Comparison of ENCODE assay signal across 18 cellular contexts in the genomic region with DNA sequence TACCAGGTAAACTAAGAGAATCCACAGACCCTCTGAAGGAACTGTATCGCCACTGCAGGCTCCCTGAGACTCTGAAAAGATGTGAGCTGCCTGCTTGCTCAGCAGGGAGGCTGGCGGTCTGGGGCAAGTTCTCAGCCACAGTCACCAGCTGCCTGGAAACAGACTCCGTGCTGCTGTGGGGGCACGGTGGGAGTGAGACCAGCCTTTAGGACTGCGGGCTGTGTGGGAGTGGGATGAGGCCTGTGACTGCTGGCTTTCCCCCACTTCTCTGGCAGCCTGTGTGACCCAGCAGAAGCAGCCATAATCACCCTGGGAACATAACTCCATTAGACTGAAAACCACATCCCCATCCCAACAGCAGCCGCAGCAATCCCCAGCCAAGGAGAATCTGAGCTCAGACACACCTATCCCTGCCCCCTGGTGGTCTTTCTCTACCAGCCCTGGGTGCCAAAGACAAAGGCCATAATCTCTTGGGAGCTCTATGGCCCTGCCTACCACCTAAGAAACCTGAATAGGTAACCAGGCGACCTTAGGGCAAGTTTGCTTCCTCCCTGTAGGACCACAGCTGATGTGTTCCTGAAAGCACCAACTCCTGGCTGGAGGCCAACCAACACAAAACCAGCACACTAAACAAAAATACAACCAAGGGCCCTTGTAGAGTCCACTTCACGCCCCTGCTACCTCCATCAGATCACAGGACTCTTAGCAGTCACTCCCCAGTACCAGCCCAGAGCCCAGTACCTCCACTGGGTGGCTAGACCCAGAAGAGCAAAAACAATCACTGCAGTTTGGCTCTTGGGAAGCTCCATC.
DNase-seq lines count a peak whose midpoint lies in the region; ATAC-seq and TF ChIP-seq lines count a peak whose summit lies in the region.
"Had no signal": no experiment of that assay in that cellular context is flagged by ENCODE, and none has a peak within 500 bp of the region (broad histone marks: within the 10 kb centered on the region; RNA-seq: fewer than 3 reads in every experiment).

No MANE protein-coding gene starts in this region.

- no peaks in the 10 kb centered on the region for H3K79me1 ChIP-seq in neuronal stem cell (ENCODE audit: low read depth, low read length)

- H4K20me1 ChIP-seq in GM23338 (replicated peaks; ENCODE audit: insufficient read depth) = no peaks in the 10 kb centered on the region

- H2BK5ac ChIP-seq in neuronal stem cell (ENCODE audit: low read length) = no peak overlapping the region

- no peak overlapping the region for H2AK5ac ChIP-seq in neuronal stem cell (ENCODE audit: low read depth, low read length)

- no peak overlapping the region; the same call in 1 of the 2 replicates for H3K27ac Mint-ChIP-seq in GM23338
- H3K27ac Mint-ChIP-seq in endothelial cell (ENCODE audit: unreplicated experiment) = peak overlapping the region; percentile 67

- H3K9me3 ChIP-seq in neuronal stem cell (replicated peaks in 1 of 2; ENCODE audit: control insufficient read depth in 2 of 2, insufficient read depth in 1 of 2, low read depth in 1 of 2, low read length in 2 of 2) = no peaks in the 10 kb centered on the region

- H3K9me2 ChIP-seq in GM23338 (ENCODE audit: insufficient read depth) = no peaks in the 10 kb centered on the region

- H3K36me3 ChIP-seq in GM23338 (ENCODE audit: insufficient read depth) (no peaks in the 10 kb centered on the region), neuronal stem cell (replicated peaks in 1 of 2; ENCODE audit: control insufficient read depth in 2 of 2, insufficient read depth in 2 of 2, low read length in 2 of 2) (no peaks in the 10 kb centered on the region)

- no peak overlapping the region for H2BK12ac ChIP-seq in neuronal stem cell (ENCODE audit: low read length)

- H3K4me1 Mint-ChIP-seq in GM23338 (peaks cover 23% of the 10 kb centered on the region), endothelial cell (ENCODE audit: unreplicated experiment) (peaks cover 6% of the 10 kb centered on the region)

- no peak overlapping the region for H3K4me3 ChIP-seq in GM23338
- H3K4me3 ChIP-seq in NB4 (ENCODE audit: low read depth, low read length) = no peak overlapping the region
- H3K4me3 ChIP-seq in neuronal stem cell (ENCODE audit: low read length in 2 of 2) = no peak overlapping the region
- H3K4me3 ChIP-seq: BLaER1 treated with 17β-estradiol and CSF1 and Interleukin-3, amounts not matched to agents 10 nM and 100 nM; GM23248; lung had no signal

- H3K27me3 ChIP-seq in GM23338 (ENCODE audit: insufficient read depth) = no peaks in the 10 kb centered on the region
- no peaks in the 10 kb centered on the region for H3K27me3 ChIP-seq in neuronal stem cell (ENCODE audit: control insufficient read depth in 3 of 3, insufficient read depth in 3 of 3, low read depth in 1 of 3, low read length in 3 of 3)
- H3K27me3 ChIP-seq: BLaER1 treated with 17β-estradiol and CSF1 and Interleukin-3, amounts not matched to agents 10 nM and 100 nM had no signal

- H3K79me2 ChIP-seq in GM23338 (replicated peaks; ENCODE audit: insufficient read depth) = peaks cover 6% of the 10 kb centered on the region; the same call in 1 of the 2 replicates

- ATAC-seq in GM23338 (peak; percentile 89), GM19395 (IDR thresholded peaks at IDR 0.05; ENCODE audit: unreplicated experiment) (no peak)

- H3K9me3 Mint-ChIP-seq in GM23338 (peaks cover 2% of the 10 kb centered on the region; the same call in 2 of the 3 replicates), endothelial cell (ENCODE audit: unreplicated experiment) (no peaks in the 10 kb centered on the region)

- no peak overlapping the region for H2BK120ac ChIP-seq in neuronal stem cell (ENCODE audit: low read depth, low read length)

- no peak overlapping the region; the same call in 1 of the 2 replicates for H3K27ac ChIP-seq in GM23338 (ENCODE audit: low read depth)
- no peak overlapping the region for H3K27ac ChIP-seq in neuronal stem cell (replicated peaks; ENCODE audit: low read length)
- H3K27ac ChIP-seq: BLaER1 treated with 17β-estradiol and CSF1 and Interleukin-3, amounts not matched to agents 10 nM and 100 nM; GM23248 had no signal

- H3K14ac ChIP-seq in neuronal stem cell (ENCODE audit: low read length) = no peak overlapping the region

- H3K23ac ChIP-seq in neuronal stem cell (ENCODE audit: low read depth, low read length, poor library complexity) = peak overlapping the region; percentile 57

- TF ChIP-seq CTCF in GM23338 (conservative IDR thresholded peaks at IDR 0.05; ENCODE audit: low read depth in 2 of 2) = peak; percentile 41 to 42
- TF ChIP-seq CTCF in NB4 (IDR thresholded peaks at IDR 0.05; ENCODE audit: low read depth, low read length) = no peak
- TF ChIP-seq CTCF in endothelial cell (IDR thresholded peaks at IDR 0.05; ENCODE audit: unreplicated experiment) = no peak

- no peak overlapping the region for H4K91ac ChIP-seq in neuronal stem cell (ENCODE audit: low read depth, low read length, poor library complexity)

- no CpG with 5 or more reads among the region's 8 CpGs for WGBS in neuronal stem cell (ENCODE audit: extremely low coverage in 2 of 2, insufficient read length in 2 of 2, insufficient replicate concordance in 1 of 2), 2 donors

- peak; percentile 46 for DNase-seq in GM23338 (ENCODE audit: low spot score)
- peak; percentile 6 for DNase-seq in NB4 (ENCODE audit: low read depth)
- no peak for DNase-seq in endothelial cell (ENCODE audit: low spot score)
- DNase-seq in neuronal stem cell (ENCODE audit: low spot score) = no peak
- DNase-seq in midbrain (lab: John Stamatoyannopoulos, UW) = no peak
- DNase-seq in NCI-H1092 (lab: John Stamatoyannopoulos, UW) = no peak
- DNase-seq: activated CD4-positive, CD25-positive, alpha-beta regulatory T cell; DMS53; GM23248; KG1; NCI-H1417; NCI-H524 treated with DMSO at 0.1 percent for 48 hours; RPMI8226; stimulated activated naive CD4-positive, alpha-beta T cell had no signal

- H3K18ac ChIP-seq in neuronal stem cell (ENCODE audit: low read length) = peak overlapping the region; percentile 48

- H3K9ac ChIP-seq in neuronal stem cell (ENCODE audit: low read depth, low read length, poor library complexity) = no peak overlapping the region
- H3K9ac ChIP-seq: BLaER1 treated with 17β-estradiol and CSF1 and Interleukin-3, amounts not matched to agents 10 nM and 100 nM; GM23248 had no signal

- H4K8ac ChIP-seq in neuronal stem cell (ENCODE audit: low read depth, low read length) = no peak overlapping the region

- no peak overlapping the region for H2BK15ac ChIP-seq in neuronal stem cell (ENCODE audit: low read length)

- H3F3A ChIP-seq in GM23338 (replicated peaks; ENCODE audit: low read depth) = no peaks in the 10 kb centered on the region

- no peak for TF ChIP-seq POLR2A in NB4 (IDR thresholded peaks at IDR 0.05; ENCODE audit: extremely low read depth, insufficient read length)

- H2AFZ ChIP-seq in GM23338 (no peak overlapping the region), neuronal stem cell (ENCODE audit: low read length) (peak overlapping the region; percentile 25)
- H2AFZ ChIP-seq: GM23248 had no signal

- no peak overlapping the region for H3K4me2 ChIP-seq in GM23338
- H3K4me2 ChIP-seq in neuronal stem cell (ENCODE audit: insufficient read depth, low read length, poor library complexity, severe bottlenecking) = no peak overlapping the region
- H3K4me2 ChIP-seq: BLaER1 treated with 17β-estradiol and CSF1 and Interleukin-3, amounts not matched to agents 10 nM and 100 nM had no signal

- H3K4me3 Mint-ChIP-seq in GM23338 (no peak overlapping the region), endothelial cell (ENCODE audit: unreplicated experiment) (no peak overlapping the region)

- no peak overlapping the region for H3K4ac ChIP-seq in neuronal stem cell (ENCODE audit: low read length)

- H3K27me3 Mint-ChIP-seq in GM23338 (ENCODE audit: insufficient read depth, low read depth, poor library complexity) (peaks cover 2% of the 10 kb centered on the region), endothelial cell (ENCODE audit: unreplicated experiment) (no peaks in the 10 kb centered on the region)
- H3K27me3 Mint-ChIP-seq: brain had no signal

- H3K36me3 Mint-ChIP-seq in GM23338 (ENCODE audit: low read depth) (peaks cover under 1% of the 10 kb centered on the region; the same call in 1 of the 3 replicates), endothelial cell (ENCODE audit: low read depth, unreplicated experiment) (no peaks in the 10 kb centered on the region)

- H3K4me1 ChIP-seq in GM23338 (ENCODE audit: insufficient read depth) (no peaks in the 10 kb centered on the region; the same call in 1 of the 2 replicates), neuronal stem cell (ENCODE audit: control insufficient read depth in 2 of 2, insufficient read depth in 1 of 2, low read depth in 1 of 2, low read length in 2 of 2) (peaks cover 0 to 6% of the 10 kb centered on the region in 2 donors)
- H3K4me1 ChIP-seq: BLaER1 treated with 17β-estradiol and CSF1 and Interleukin-3, amounts not matched to agents 10 nM and 100 nM had no signal

TF ChIP-seq in GM23338, 12 proteins besides CTCF, POLR2A, EP300 and RAD21 (continues in another document):
- TF ChIP-seq JUNB (IDR thresholded peaks at IDR 0.05; ENCODE audit: unreplicated experiment) = no peak
- TF ChIP-seq ZNF331 (CRISPR knock-in tag; IDR thresholded peaks at IDR 0.05; ENCODE audit: low read depth) = no peak
- no peak for TF ChIP-seq ZNF114 (CRISPR knock-in tag; IDR thresholded peaks at IDR 0.05)
- TF ChIP-seq CREB1 (CRISPR knock-in tag; IDR thresholded peaks at IDR 0.05; ENCODE audit: low read depth) = no peak

Comparison
In these comparisons a context has a peak if more than half of its experiments do, and no peak if none do; other contexts are left out.
1. DNase-seq: peak in GM23338 (single experiment) and NB4 (single experiment); none in endothelial cell (single experiment), neuronal stem cell (single experiment), midbrain (single experiment) and NCI-H1092 (single experiment).
2. CTCF ChIP-seq: peak in GM23338 (2 of 2); none in NB4 (single experiment) and endothelial cell (single experiment).